In genomic region chr1:112946683-112947082, GRCh38 we compare ENCODE assay signal across 1 cellular context.
TF ChIP-seq lines count a peak whose summit lies in the region.

No MANE protein-coding gene starts in this region.

TF ChIP-seq in WTC11, 78 proteins besides CTCF, POLR2A, EP300 and RAD21 (continued from another document):
- TF ChIP-seq USF2 (CRISPR knock-in tag; IDR thresholded peaks at IDR 0.05), result no peak
- TF ChIP-seq TEAD1 (CRISPR knock-in tag; IDR thresholded peaks at IDR 0.05), result no peak
- TF ChIP-seq TEAD4 (CRISPR knock-in tag; IDR thresholded peaks at IDR 0.05), result no peak
